29 cellular contexts compared by ENCODE assay signal in genomic region chr1:28776341-28776740, GRCh38. TPM values are rescaled to one million over a fixed set of nuclear protein-coding genes. Genes with fewer than 3 reads are reported as not detected.
"Had no signal": no experiment of that assay in that cellular context is flagged by ENCODE, and none has a peak within 500 bp of the region (broad histone marks: within the 10 kb centered on the region; RNA-seq: fewer than 3 reads in every experiment).

No MANE protein-coding gene starts in this region.

- H3K27me3 Mint-ChIP-seq: stimulated activated naive CD8-positive, alpha-beta T cell treated with anti-CD3 and anti-CD28 coated beads, Interleukin-15, Interleukin-2, amounts not matched to agents 100 ng/mL and 50 ng/mL, for 24 hours had no signal

- DNase-seq: activated CD4-positive, alpha-beta T cell treated with anti-CD3 and anti-CD28 coated beads for 4 hours; activated CD4-positive, alpha-beta T cell treated with anti-CD3 and anti-CD28 coated beads, Interleukin-2, amount 50 U/mL, for 4 hours; activated CD4-positive, CD25-positive, alpha-beta regulatory T cell; activated gamma-delta T cell treated with Interleukin-2 at 50 U/mL for 16 hours; adrenal gland; aorta; body of pancreas; colonic mucosa; effector memory CD4-positive, alpha-beta T cell; erythroblast; gastrocnemius medialis; left colon; midbrain; naive thymus-derived CD4-positive, alpha-beta T cell; occipital lobe; trophoblast cell; uterus had no signal

- H3K27me3 ChIP-seq: adrenal gland, body of pancreas, colonic mucosa, dorsolateral prefrontal cortex, gastrocnemius medialis, hepatocyte, neural progenitor cell, right atrium auricular region, uterus had no signal

- H3K27ac Mint-ChIP-seq: neural progenitor cell; stimulated activated naive CD8-positive, alpha-beta T cell treated with anti-CD3 and anti-CD28 coated beads, Interleukin-15, Interleukin-2, amounts not matched to agents 100 ng/mL and 50 ng/mL, for 24 hours; T-helper 2 cell treated with Interferon-gamma antibody and Interleukin-4, amounts not matched to agents 5 μg/mL and 100 μg/mL, for 36 hours had no signal

- H3K9me3 Mint-ChIP-seq: activated naive CD4-positive, alpha-beta T cell treated with anti-CD3 and anti-CD28 coated beads, Interleukin-2, amount 50 U/mL, for 72 hours; naive thymus-derived CD4-positive, alpha-beta T cell; neural progenitor cell; stimulated activated naive CD8-positive, alpha-beta T cell treated with anti-CD3 and anti-CD28 coated beads, Interleukin-15, Interleukin-2, amounts not matched to agents 100 ng/mL and 50 ng/mL, for 24 hours; T-helper 2 cell treated with Interferon-gamma antibody and Interleukin-4, amounts not matched to agents 5 μg/mL and 100 μg/mL, for 36 hours had no signal

- H3K4me1 ChIP-seq: colonic mucosa, gastrocnemius medialis, neural progenitor cell, uterus had no signal

- H3K27ac ChIP-seq: adrenal gland, gastrocnemius medialis, hepatocyte, neural progenitor cell, right atrium auricular region, thoracic aorta, uterus had no signal

- H3K4me3 ChIP-seq: adrenal gland, gastrocnemius medialis, hepatocyte, neural progenitor cell, thoracic aorta, uterus had no signal

- ATAC-seq: activated naive CD4-positive, alpha-beta T cell treated with anti-CD3 and anti-CD28 coated beads, Interleukin-2, amount 50 U/mL, for 72 hours; gastrocnemius medialis; naive thymus-derived CD4-positive, alpha-beta T cell had no signal

- H3K36me3 ChIP-seq: adrenal gland, colonic mucosa, neural progenitor cell, right atrium auricular region, uterus had no signal

- H3K36me3 Mint-ChIP-seq: activated naive CD4-positive, alpha-beta T cell treated with anti-CD3 and anti-CD28 coated beads, Interleukin-2, amount 50 U/mL, for 72 hours had no signal

- H3K9me3 ChIP-seq: adrenal gland, body of pancreas, colonic mucosa, gastrocnemius medialis, right atrium auricular region, thoracic aorta, uterus had no signal

- H3K4me3 Mint-ChIP-seq: neural progenitor cell had no signal

RNA-seq across cellular contexts. Expression of gene OPRD1, which starts 35.6 kb away (rescaled TPM):
- total RNA-seq: aorta; liver; naive thymus-derived CD4-positive, alpha-beta T cell; pulmonary artery endothelial cell; right atrium auricular region; subcutaneous adipose tissue; thoracic aorta had no signal
- polyA plus RNA-seq: aorta; keratinocyte; naive thymus-derived CD4-positive, alpha-beta T cell had no signal
